ENCODE assay signal across 27 cellular contexts in the genomic region with DNA sequence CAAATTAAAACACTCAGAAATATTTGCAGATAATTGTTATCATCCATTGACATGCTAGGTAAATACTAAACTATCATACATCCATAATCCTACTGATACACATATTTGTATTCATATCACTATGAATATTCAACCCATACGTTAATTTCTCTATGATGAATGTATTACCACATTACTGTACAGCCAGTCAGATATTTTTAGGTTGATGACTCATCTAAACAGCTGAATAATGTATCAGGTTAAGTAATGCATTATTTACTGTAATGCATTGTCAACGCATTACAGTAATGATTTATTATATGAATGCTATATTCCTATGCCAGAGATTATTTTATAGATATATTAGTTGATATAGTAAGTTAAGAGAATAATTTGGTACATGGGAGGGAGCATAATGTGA. TPM values are rescaled to one million over a fixed set of nuclear protein-coding genes. Genes with fewer than 3 reads are reported as not detected.
A peak's percentile ranks its signal among the peaks of the same experiment; 100 is the strongest.
DNase-seq lines count a peak whose midpoint lies in the region; ATAC-seq and TF ChIP-seq lines count a peak whose summit lies in the region.
"Had no signal": no experiment of that assay in that cellular context is flagged by ENCODE, and none has a peak within 500 bp of the region (broad histone marks: within the 10 kb centered on the region; RNA-seq: fewer than 3 reads in every experiment).

No MANE protein-coding gene starts in this region.

- ATAC-seq in SK-N-SH treated with all-trans-retinoic acid at 6 μM for 48 hours, result no peak
- peak; percentile 54; the same call in 2 of the 3 replicates for ATAC-seq in RWPE2 (ENCODE audit: low read depth)
- ATAC-seq in activated CD8-positive, alpha-beta T cell treated with anti-CD3 and anti-CD28 coated beads, Interleukin-2, amount 10 ng/mL, durations not matched to agents 7 days and 5 days, result no peak
- ATAC-seq in heart left ventricle, result no peak
- no peak for ATAC-seq in GM18909 (IDR thresholded peaks at IDR 0.05; ENCODE audit: poor library complexity, unreplicated experiment)
- ATAC-seq: GM23338, PC-3 had no signal

- no peak for TF ChIP-seq RAD21 in SK-N-SH (IDR thresholded peaks at IDR 0.05; ENCODE audit: low read length)

- peaks cover 100% of the 10 kb centered on the region for H3K79me2 ChIP-seq in SK-N-SH (ENCODE audit: insufficient read depth)

- no peak overlapping the region for H3K27ac Mint-ChIP-seq in activated CD8-positive, alpha-beta T cell treated with anti-CD3 and anti-CD28 coated beads, Interleukin-2, amount 10 ng/mL, durations not matched to agents 7 days and 5 days
- H3K27ac Mint-ChIP-seq: CD14-positive monocyte; CD8-positive, alpha-beta memory T cell had no signal

- H3K36me3 ChIP-seq in SK-N-SH (replicated peaks in 1 of 2; ENCODE audit: control insufficient read depth in 1 of 2, insufficient read depth in 2 of 2, low read length in 1 of 2) (peaks cover 0 to 34% of the 10 kb centered on the region in 2 experiments), RWPE2 (ENCODE audit: low read depth) (peaks cover 59% of the 10 kb centered on the region), heart left ventricle (no peaks in the 10 kb centered on the region)
- H3K36me3 ChIP-seq: BE2C, HAP-1 had no signal

- no peaks in the 10 kb centered on the region for H3K9me3 Mint-ChIP-seq in activated CD8-positive, alpha-beta T cell treated with anti-CD3 and anti-CD28 coated beads, Interleukin-2, amount 10 ng/mL, durations not matched to agents 7 days and 5 days (ENCODE audit: insufficient read depth)
- H3K9me3 Mint-ChIP-seq: GM23338 had no signal

- H3K9me2 ChIP-seq in SK-N-SH, result no peaks in the 10 kb centered on the region

- peaks cover 93% of the 10 kb centered on the region for H4K20me1 ChIP-seq in SK-N-SH (ENCODE audit: insufficient read depth)

- DNase-seq in SK-N-SH (no peak), RWPE2 (ENCODE audit: low spot score) (no peak), fibroblast of mammary gland (ENCODE audit: low read depth) (peak; percentile 58), heart left ventricle (no peak)
- no peak for DNase-seq in activated CD8-positive, alpha-beta T cell treated with anti-CD3 and anti-CD28 coated beads, Interleukin-2, amount 10 ng/mL, durations not matched to agents 7 days and 5 days
- no peak for DNase-seq in effector CD8-positive, alpha-beta T cell (lab: John Stamatoyannopoulos, UW)
- DNase-seq: ACHN; BE2C; CD8-positive, alpha-beta memory T cell; DND-41; Karpas-422; NCI-H1092 treated with DMSO at 0.1 percent for 48 hours; NCI-H1436 treated with DMSO at 0.1 percent for 48 hours; NCI-H187 treated with DMSO at 0.1 percent for 48 hours; NCI-H2171 treated with DMSO at 0.1 percent for 48 hours; NCI-H345; NCI-H510A treated with DMSO at 0.1 percent for 48 hours; PC-3; SHP77 treated with DMSO at 0.1 percent for 48 hours; SW 1271 had no signal

- no peaks in the 10 kb centered on the region for H3K36me3 Mint-ChIP-seq in activated CD8-positive, alpha-beta T cell treated with anti-CD3 and anti-CD28 coated beads, Interleukin-2, amount 10 ng/mL, durations not matched to agents 7 days and 5 days (ENCODE audit: low read depth)
- H3K36me3 Mint-ChIP-seq: CD14-positive monocyte; CD8-positive, alpha-beta memory T cell had no signal

- peak overlapping the region; percentile 35; the same call in 1 of the 2 replicates for H3K4me2 ChIP-seq in SK-N-SH
- H3K4me2 ChIP-seq: GM23338 had no signal

- H3K4me1 Mint-ChIP-seq in activated CD8-positive, alpha-beta T cell treated with anti-CD3 and anti-CD28 coated beads, Interleukin-2, amount 10 ng/mL, durations not matched to agents 7 days and 5 days (ENCODE audit: low read depth), result no peaks in the 10 kb centered on the region
- H3K4me1 Mint-ChIP-seq: CD14-positive monocyte; CD8-positive, alpha-beta memory T cell had no signal

- H2AFZ ChIP-seq in SK-N-SH (ENCODE audit: low read depth), result no peak overlapping the region
- H2AFZ ChIP-seq: GM23338 had no signal

- CTCF ChIA-PET in SK-N-SH (lab: Yijun Ruan, JAX), result no interaction called here
- CTCF ChIA-PET in activated CD8-positive, alpha-beta T cell treated with anti-CD3 and anti-CD28 coated beads, Interleukin-2, amount 10 ng/mL, durations not matched to agents 7 days and 5 days (lab: Charles Lee), result interaction anchor here (1.7 kb wide), 1 partner anchor 10 kb away, joined by 4 read pairs; no protein-coding TSS in a partner anchor

- no peak for TF ChIP-seq POLR2A in heart left ventricle (IDR thresholded peaks at IDR 0.05)

- POLR2A ChIA-PET in SK-N-SH (lab: Yijun Ruan, JAX), result no interaction called here
- POLR2A ChIA-PET in activated CD8-positive, alpha-beta T cell treated with anti-CD3 and anti-CD28 coated beads, Interleukin-2, amount 10 ng/mL, durations not matched to agents 7 days and 5 days (lab: Charles Lee), result no interaction called here

- TF ChIP-seq EP300 in SK-N-SH (IDR thresholded peaks at IDR 0.05; ENCODE audit: borderline replicate concordance in 1 of 2, low read depth in 1 of 2, low read length in 1 of 2), result no peak

- H3K9me3 ChIP-seq in SK-N-SH (no peaks in the 10 kb centered on the region), RWPE2 (ENCODE audit: severe bottlenecking) (no peaks in the 10 kb centered on the region), heart left ventricle (no peaks in the 10 kb centered on the region)
- H3K9me3 ChIP-seq: BE2C, HAP-1 had no signal

- H3F3A ChIP-seq in SK-N-SH (replicated peaks; ENCODE audit: insufficient read depth), result peaks cover 66% of the 10 kb centered on the region

- intact Hi-C loops in heart left ventricle (cut with DNase I), result no loop called here

- H3K27me3 ChIP-seq in SK-N-SH (ENCODE audit: insufficient read depth), result no peaks in the 10 kb centered on the region
- H3K27me3 ChIP-seq in RWPE2 (ENCODE audit: insufficient read depth, poor library complexity, severe bottlenecking), result no peaks in the 10 kb centered on the region
- no peaks in the 10 kb centered on the region for H3K27me3 ChIP-seq in heart left ventricle
- H3K27me3 ChIP-seq: BE2C had no signal

- H3K4me1 ChIP-seq in SK-N-SH (ENCODE audit: control insufficient read depth in 1 of 2, insufficient read depth in 2 of 2, low read depth in 1 of 2, low read length in 1 of 2), result peaks cover 0 to 32% of the 10 kb centered on the region in 2 experiments; a peak in 3 of 4 replicates
- H3K4me1 ChIP-seq in RWPE2 (ENCODE audit: insufficient read depth, poor library complexity, severe bottlenecking), result peaks cover 40% of the 10 kb centered on the region
- H3K4me1 ChIP-seq in heart left ventricle, result peaks cover 0 to 3% (median 0%) of the 10 kb centered on the region in 12 donors
- H3K4me1 ChIP-seq: BE2C, HAP-1 had no signal

- H3K9ac ChIP-seq in SK-N-SH, result no peak overlapping the region

- TF ChIP-seq CTCF in SK-N-SH (IDR thresholded peaks at IDR 0.05) (no peak), RWPE2 (IDR thresholded peaks at IDR 0.05; ENCODE audit: poor library complexity, severe bottlenecking) (no peak), fibroblast of mammary gland (conservative IDR thresholded peaks at IDR 0.05; ENCODE audit: control insufficient read depth, insufficient read depth, low read depth, low read length) (no peak), heart left ventricle (IDR thresholded peaks at IDR 0.05) (no peak)

- H3K4me3 Mint-ChIP-seq in activated CD8-positive, alpha-beta T cell treated with anti-CD3 and anti-CD28 coated beads, Interleukin-2, amount 10 ng/mL, durations not matched to agents 7 days and 5 days, result no peak overlapping the region
- H3K4me3 Mint-ChIP-seq: CD14-positive monocyte; CD8-positive, alpha-beta memory T cell; GM23338 had no signal

- H3K4me3 ChIP-seq in SK-N-SH (ENCODE audit: low read depth in 2 of 2, low read length in 1 of 2) (no peak overlapping the region), RWPE2 (ENCODE audit: severe bottlenecking) (no peak overlapping the region), fibroblast of mammary gland (ENCODE audit: control insufficient read depth, low read depth, low read length) (no peak overlapping the region), heart left ventricle (no peak overlapping the region)
- H3K4me3 ChIP-seq: GM23338, HAP-1 had no signal

- no peaks in the 10 kb centered on the region for H3K27me3 Mint-ChIP-seq in activated CD8-positive, alpha-beta T cell treated with anti-CD3 and anti-CD28 coated beads, Interleukin-2, amount 10 ng/mL, durations not matched to agents 7 days and 5 days (ENCODE audit: low read depth)

- H3K27ac ChIP-seq in SK-N-SH (ENCODE audit: low read depth in 2 of 2, low read length in 1 of 2), result peak overlapping the region in 1 of 2 experiments; percentile 82; a peak in 2 of 4 replicates
- H3K27ac ChIP-seq in RWPE2 (ENCODE audit: poor library complexity, severe bottlenecking), result no peak overlapping the region
- H3K27ac ChIP-seq in heart left ventricle, result no peak overlapping the region
- H3K27ac ChIP-seq: 22Rv1 had no signal

- 31% methylated on average over 2 of the region's 2 CpGs for WGBS in SK-N-SH (ENCODE audit: low lambda C conversion rate)
- WGBS in heart left ventricle, 4 donors, result 70 to 74% (median 72%) methylated on average over 2 of the region's 2 CpGs

TF ChIP-seq in SK-N-SH, 30 proteins besides CTCF, POLR2A, EP300 and RAD21:
- peak; percentile 60; the same call in 1 of the 2 replicates for TF ChIP-seq MEF2A (IDR thresholded peaks at IDR 0.05; ENCODE audit: borderline replicate concordance, low read depth)
- TF ChIP-seq YY1 (IDR thresholded peaks at IDR 0.05; ENCODE audit: low read depth), result no peak
- peak; percentile 49 for TF ChIP-seq JUND (IDR thresholded peaks at IDR 0.05)
- TF ChIP-seq TCF12 (IDR thresholded peaks at IDR 0.05), result 0 out of 2 replicates have a peak, but pooled peaks have one; percentile 8
- no peak for TF ChIP-seq EZH2phosphoT487 (IDR thresholded peaks at IDR 0.05; ENCODE audit: borderline replicate concordance, low read depth)
- no peak for TF ChIP-seq GATA2 (CRISPR knock-in tag; IDR thresholded peaks at IDR 0.05)
- peak; percentile 39; the same call in 1 of the 2 replicates for TF ChIP-seq FOSL2 (IDR thresholded peaks at IDR 0.05; ENCODE audit: borderline replicate concordance, low read depth)

TF ChIP-seq in SK-N-SH treated with all-trans-retinoic acid at 6 μM for 48 hours, 23 proteins besides CTCF, POLR2A, EP300 and RAD21 (continues in another document):
- TF ChIP-seq BACH2 (CRISPR knock-in tag; IDR thresholded peaks at IDR 0.05; ENCODE audit: borderline replicate concordance) (no peak), GLIS3 (CRISPR knock-in tag; IDR thresholded peaks at IDR 0.05) (no peak)

RNA-seq across cellular contexts. Expression of gene VEGFC, which starts 37.1 kb away (rescaled TPM):
- polyA plus RNA-seq in SK-N-SH (2012; rRNA removed), result 81.9 and 84.7 TPM in 2 replicates
- 113 and 118 TPM in 2 replicates for polyA plus RNA-seq in SK-N-SH (2012; cell fraction: cytosol; rRNA removed)
- 98.6 and 151 TPM in 2 replicates for polyA plus RNA-seq in SK-N-SH (2012; cell fraction: nucleus; rRNA removed)
- total RNA-seq in activated CD8-positive, alpha-beta T cell treated with anti-CD3 and anti-CD28 coated beads, Interleukin-2, amount 10 ng/mL, durations not matched to agents 7 days and 5 days, result not detected
- 10 to 100 TPM in 4 of 9 donors, 1 to 10 TPM in 5; 5.0 to 16.0 (median 7.9) TPM for total RNA-seq in heart left ventricle
- polyA plus RNA-seq in heart left ventricle, result 1 to 10 TPM; 4.0 to 7.3 TPM
- total RNA-seq: CD8-positive, alpha-beta memory T cell; HT-29 had no signal
- polyA plus RNA-seq: CD14-positive monocyte; CD8-positive, alpha-beta memory T cell had no signal

Comparison
In these comparisons a context has a peak if more than half of its experiments do, and no peak if none do; other contexts are left out.
1. RNA of gene VEGFC, which starts 37.1 kb away (total RNA-seq): 5.0 to 16.0 TPM in heart left ventricle; not detected in activated CD8-positive, alpha-beta T cell treated with anti-CD3 and anti-CD28 coated beads, Interleukin-2, amount 10 ng/mL, durations not matched to agents 7 days and 5 days; every median in the first group is over 4 times any median in the second.